8 cellular contexts compared by ENCODE assay signal in the genomic region with DNA sequence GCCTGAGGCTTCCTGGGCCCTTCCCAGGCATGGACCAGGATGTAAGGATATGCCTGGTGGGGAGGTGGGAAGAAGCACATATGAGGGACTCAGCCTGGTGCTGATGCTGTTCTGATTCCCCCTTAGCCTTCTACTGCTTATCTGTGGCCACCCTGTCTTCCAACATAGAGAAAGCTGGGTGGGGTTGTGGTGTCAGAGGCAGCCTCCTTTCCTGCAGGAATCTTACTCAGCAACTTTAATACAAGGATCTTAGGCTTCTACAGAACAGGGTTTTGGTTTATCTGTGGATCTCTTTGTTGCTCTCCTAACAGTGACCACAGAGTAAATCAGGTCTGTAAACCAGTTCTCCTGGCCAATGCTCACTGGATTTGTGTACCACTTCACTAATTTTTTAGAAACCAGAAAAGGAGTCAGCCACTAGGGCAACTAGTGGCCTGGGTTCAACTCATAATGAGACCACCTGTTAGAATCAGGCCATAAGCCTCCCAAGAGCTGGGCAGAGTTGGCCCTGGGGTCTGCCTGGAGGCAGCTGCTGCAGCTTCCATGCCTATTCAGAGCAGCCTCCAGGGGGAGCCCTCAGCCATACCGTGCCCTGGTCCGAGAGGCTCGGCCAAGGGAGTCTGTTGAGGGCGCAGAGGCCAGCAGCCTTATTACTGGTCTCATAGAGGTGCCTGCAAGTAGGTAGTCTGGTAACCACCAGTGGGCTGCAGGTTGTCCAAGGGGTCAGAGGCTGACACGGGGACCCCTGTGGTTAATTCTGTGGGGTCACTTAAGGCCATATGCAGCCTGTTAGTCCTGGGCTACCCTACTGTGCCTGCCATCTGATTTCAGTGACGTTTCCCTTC. TPM values are rescaled to one million over a fixed set of nuclear protein-coding genes. Genes with fewer than 3 reads are reported as not detected.
A peak's percentile ranks its signal among the peaks of the same experiment; 100 is the strongest.
DNase-seq lines count a peak whose midpoint lies in the region; ATAC-seq, FAIRE-seq and TF ChIP-seq lines count a peak whose summit lies in the region.

No MANE protein-coding gene starts in this region.

- H3K27me3 Mint-ChIP-seq in endodermal cell (ENCODE audit: insufficient read depth), result peaks cover 27% of the 10 kb centered on the region
- peaks cover 12 to 21% (median 13%) of the 10 kb centered on the region in 5 donors for H3K27me3 Mint-ChIP-seq in naive thymus-derived CD4-positive, alpha-beta T cell

- CTCF ChIA-PET in naive thymus-derived CD4-positive, alpha-beta T cell (lab: Charles Lee), result interaction anchor here (0.5 to 3.0 kb wide), 4 partner anchors 8 to 19 kb away, joined by 3 to 10 read pairs (median 4); no protein-coding TSS in a partner anchor

- POLR2A ChIA-PET in naive thymus-derived CD4-positive, alpha-beta T cell (lab: Charles Lee), result interaction anchor here (0.6 kb wide), 1 partner anchor 265 kb away, joined by 4 read pairs; no protein-coding TSS in a partner anchor

- TF ChIP-seq CTCF in endodermal cell (conservative IDR thresholded peaks at IDR 0.05), result peak; percentile 95

- no peak overlapping the region for H3K27ac ChIP-seq in endodermal cell (ENCODE audit: low read depth, low read length)
- H3K27ac ChIP-seq in naive thymus-derived CD4-positive, alpha-beta T cell (ENCODE audit: low read depth, low read length), result no peak overlapping the region

- H3K4me1 ChIP-seq in endodermal cell (ENCODE audit: control insufficient read depth, insufficient read depth, low read length), result peaks cover 5% of the 10 kb centered on the region
- H3K4me1 ChIP-seq in naive thymus-derived CD4-positive, alpha-beta T cell (ENCODE audit: control insufficient read depth in 2 of 2, insufficient read depth in 2 of 2, low read length in 2 of 2), result peaks cover 0 to 13% of the 10 kb centered on the region in 2 donors

- no peak overlapping the region for H3K9ac ChIP-seq in endodermal cell (ENCODE audit: extremely low read depth, low read length, poor library complexity, severe bottlenecking)

- no peaks in the 10 kb centered on the region for H3K9me3 ChIP-seq in endodermal cell (ENCODE audit: control insufficient read depth, low read length)
- no peaks in the 10 kb centered on the region for H3K9me3 ChIP-seq in naive thymus-derived CD4-positive, alpha-beta T cell (ENCODE audit: control insufficient read depth in 2 of 3, low read length in 3 of 3)

- no peak overlapping the region for H3K4me3 Mint-ChIP-seq in endodermal cell
- H3K4me3 Mint-ChIP-seq in naive thymus-derived CD4-positive, alpha-beta T cell, result no peak overlapping the region

- peaks cover 22% of the 10 kb centered on the region for H3K36me3 ChIP-seq in endodermal cell (ENCODE audit: control insufficient read depth, insufficient read depth, low read length)
- peaks cover 0 to 47% (median 0%) of the 10 kb centered on the region in 3 experiments for H3K36me3 ChIP-seq in naive thymus-derived CD4-positive, alpha-beta T cell (ENCODE audit: control insufficient read depth in 2 of 3, insufficient read depth in 3 of 3, low read length in 3 of 3)

- no peak for FAIRE-seq in urothelium cell line (lab: Jason Lieb, UNC)

- peaks cover 22% of the 10 kb centered on the region for H3K4me1 Mint-ChIP-seq in endodermal cell
- peaks cover 2 to 20% (median 9%) of the 10 kb centered on the region in 7 donors for H3K4me1 Mint-ChIP-seq in naive thymus-derived CD4-positive, alpha-beta T cell

- WGBS in endodermal cell (ENCODE audit: insufficient coverage in 1 of 2, insufficient read length in 1 of 2), 2 experiments, result 69 to 70% methylated on average over 6 of the region's 6 CpGs

- H3K9me3 Mint-ChIP-seq in endodermal cell, result no peaks in the 10 kb centered on the region
- H3K9me3 Mint-ChIP-seq in naive thymus-derived CD4-positive, alpha-beta T cell, result no peaks in the 10 kb centered on the region

- DNase-seq in NCI-H510A treated with DMSO at 0.1 percent for 48 hours (lab: John Stamatoyannopoulos, UW) (peak; percentile 42), NCI-H510A (lab: John Stamatoyannopoulos, UW) (no peak), M059J (ENCODE audit: low read depth) (peak; percentile 47), endodermal cell (peak; percentile 94), urothelium cell line (ENCODE audit: low spot score) (peak; percentile 80)
- DNase-seq in activated CD4-positive, alpha-beta T cell treated with anti-CD3 and anti-CD28 coated beads for 4 hours, result peak; percentile 42
- peak in 4 of 9 donors; percentile 10 to 60 (median 32) for DNase-seq in naive thymus-derived CD4-positive, alpha-beta T cell

- no peak overlapping the region for H3K4me3 ChIP-seq in endodermal cell (ENCODE audit: low read length)
- H3K4me3 ChIP-seq in naive thymus-derived CD4-positive, alpha-beta T cell (ENCODE audit: low read length), result no peak overlapping the region

- H3K27ac Mint-ChIP-seq in endodermal cell, result no peak overlapping the region
- H3K27ac Mint-ChIP-seq in naive thymus-derived CD4-positive, alpha-beta T cell, result no peak overlapping the region

- peaks cover 16% of the 10 kb centered on the region for H3K27me3 ChIP-seq in endodermal cell (ENCODE audit: control insufficient read depth, insufficient read depth, low read length, poor library complexity, severe bottlenecking)
- H3K27me3 ChIP-seq in naive thymus-derived CD4-positive, alpha-beta T cell (ENCODE audit: control insufficient read depth in 2 of 2, insufficient read depth in 2 of 2, low read length in 2 of 2), result peaks cover 0 to 8% of the 10 kb centered on the region in 2 donors

- H3K36me3 Mint-ChIP-seq in endodermal cell (ENCODE audit: low read depth), result peaks cover 35% of the 10 kb centered on the region
- H3K36me3 Mint-ChIP-seq in naive thymus-derived CD4-positive, alpha-beta T cell, result peaks cover 5 to 37% (median 27%) of the 10 kb centered on the region in 5 donors

- peak; percentile 77 for ATAC-seq in naive thymus-derived CD4-positive, alpha-beta T cell
- ATAC-seq in HG02610 (IDR thresholded peaks at IDR 0.05; ENCODE audit: unreplicated experiment), result no peak

- intact Hi-C loops in naive thymus-derived CD4-positive, alpha-beta T cell (cut with micrococcal nuclease), result no loop called here

RNA-seq across cellular contexts. Expression of a gene that starts 7.1 kb away (rescaled TPM):
- total RNA-seq in M059J (2014; rRNA removed; shearing (Covaris generic)), result 0.20 and 1.3 TPM in 2 replicates
- 1 to 10 TPM; 1.8 to 4.1 TPM for total RNA-seq in endodermal cell
- 3.2 TPM for polyA plus RNA-seq in endodermal cell (2013, experiment 1 of 2)
- 2.4 TPM for polyA plus RNA-seq in endodermal cell (2013, experiment 2 of 2)
- total RNA-seq in naive thymus-derived CD4-positive, alpha-beta T cell, result 1 to 10 TPM in 4 of 5 experiments, under 1 TPM in 1; 0.73 to 4.2 (median 2.9) TPM
- under 1 TPM in 1 of 2 donors, not detected in 1; 0.24 TPM for polyA plus RNA-seq in naive thymus-derived CD4-positive, alpha-beta T cell

RNA-seq across cellular contexts. Expression of a gene that starts 19.9 kb away (rescaled TPM):
- 82.1 and 84.6 TPM in 2 replicates for total RNA-seq in M059J (2014; rRNA removed; shearing (Covaris generic))
- total RNA-seq in endodermal cell, result 100 to 1,000 TPM; 105 to 142 TPM
- polyA plus RNA-seq in endodermal cell (2013, experiment 1 of 2), result 122 TPM
- polyA plus RNA-seq in endodermal cell (2013, experiment 2 of 2), result 111 TPM
- 100 to 1,000 TPM in 3 of 5 experiments, 10 to 100 TPM in 2; 53.3 to 142 (median 133) TPM for total RNA-seq in naive thymus-derived CD4-positive, alpha-beta T cell
- 100 to 1,000 TPM; 178 to 210 TPM for polyA plus RNA-seq in naive thymus-derived CD4-positive, alpha-beta T cell

RNA-seq across cellular contexts. Expression of a gene that starts 19.9 kb away (rescaled TPM):
- 32.0 and 37.4 TPM in 2 replicates for total RNA-seq in M059J (2014; rRNA removed; shearing (Covaris generic))
- 10 to 100 TPM; 44.1 to 45.3 TPM for total RNA-seq in endodermal cell
- 43.1 TPM for polyA plus RNA-seq in endodermal cell (2013, experiment 1 of 2)
- 37.3 TPM for polyA plus RNA-seq in endodermal cell (2013, experiment 2 of 2)
- total RNA-seq in naive thymus-derived CD4-positive, alpha-beta T cell, result 10 to 100 TPM; 31.9 to 56.5 (median 35.1) TPM
- 10 to 100 TPM; 61.1 to 82.0 TPM for polyA plus RNA-seq in naive thymus-derived CD4-positive, alpha-beta T cell
